ENCODE assay signal across 8 cellular contexts in the genomic region with DNA sequence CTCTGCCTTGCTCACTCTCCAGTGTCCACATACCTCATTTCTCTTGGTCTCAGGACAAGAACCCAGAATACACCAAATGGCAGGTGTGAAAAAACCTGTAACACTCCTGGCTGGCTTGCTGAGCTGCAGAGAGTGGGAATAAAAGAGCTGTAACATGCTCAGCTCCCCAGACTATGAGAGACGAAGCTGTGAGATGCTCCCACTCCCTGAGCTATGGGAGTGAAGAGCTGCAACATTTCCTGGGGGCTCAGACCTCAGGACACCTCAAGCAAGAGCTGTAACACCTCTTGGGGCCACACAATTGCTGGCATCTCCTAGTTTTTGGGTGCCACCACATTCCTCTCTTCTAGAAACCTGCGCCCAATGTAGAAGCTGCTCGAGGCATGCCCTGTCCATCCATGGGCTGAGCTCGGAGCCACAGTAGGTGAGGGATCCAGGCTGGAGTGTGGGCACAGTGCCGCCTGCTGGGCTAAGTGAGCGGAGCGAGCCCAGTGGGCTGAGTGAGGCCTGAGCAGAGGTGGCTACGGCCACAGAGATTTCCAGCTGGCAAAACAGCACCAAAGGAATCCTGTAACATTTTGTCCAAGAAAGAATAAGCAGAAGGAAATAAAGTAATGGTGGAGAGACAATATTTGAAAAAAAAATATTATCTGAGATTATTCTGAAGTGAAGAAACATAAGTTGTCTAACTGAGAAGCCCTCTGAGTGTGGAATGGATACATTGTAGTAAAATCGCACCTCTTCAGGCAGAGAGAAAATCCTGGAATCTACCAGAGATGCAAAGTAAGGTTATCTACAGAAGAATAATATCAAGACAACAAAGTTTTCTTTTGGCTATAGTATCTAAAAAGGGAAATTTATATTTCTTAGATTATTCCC.
DNase-seq lines count a peak whose midpoint lies in the region; ATAC-seq, FAIRE-seq and TF ChIP-seq lines count a peak whose summit lies in the region.

No MANE protein-coding gene starts in this region.

- DNase-seq in GM12864 (ENCODE audit: low read depth) (no peak), RCC 7860 (ENCODE audit: low spot score) (peak; percentile 7), iPS DF 19.7 (ENCODE audit: low read depth, low spot score) (peak; percentile 15), amniotic stem cell (lab: John Stamatoyannopoulos, UW) (no peak), NCI-H345 (lab: John Stamatoyannopoulos, UW) (no peak), NOMO-1 treated with DMSO at 0.1 percent for 48 hours (lab: John Stamatoyannopoulos, UW; ENCODE audit: unreplicated experiment) (no peak)

- FAIRE-seq in RCC 7860 (lab: Jason Lieb, UNC): no peak

- peak; percentile 59 for ATAC-seq in HG02588 (IDR thresholded peaks at IDR 0.05; ENCODE audit: unreplicated experiment)
- ATAC-seq in GM18519 (IDR thresholded peaks at IDR 0.05; ENCODE audit: low FRiP score, unreplicated experiment): no peak

- H3K4me3 ChIP-seq in GM12864 (ENCODE audit: low read depth, low read length): no peak overlapping the region

- peak; percentile 55 for TF ChIP-seq CTCF in GM12864 (IDR thresholded peaks at IDR 0.05; ENCODE audit: low read depth, low read length, missing control alignments)

Comparison
In these comparisons a context has a peak if more than half of its experiments do, and no peak if none do; other contexts are left out.
1. DNase-seq: peak in RCC 7860 (single experiment) and iPS DF 19.7 (single experiment); none in GM12864 (single experiment), amniotic stem cell (single experiment), NCI-H345 (single experiment) and NOMO-1 treated with DMSO at 0.1 percent for 48 hours (single experiment).